Comparison of ENCODE assay signal across 9 cellular contexts in the genomic region with DNA sequence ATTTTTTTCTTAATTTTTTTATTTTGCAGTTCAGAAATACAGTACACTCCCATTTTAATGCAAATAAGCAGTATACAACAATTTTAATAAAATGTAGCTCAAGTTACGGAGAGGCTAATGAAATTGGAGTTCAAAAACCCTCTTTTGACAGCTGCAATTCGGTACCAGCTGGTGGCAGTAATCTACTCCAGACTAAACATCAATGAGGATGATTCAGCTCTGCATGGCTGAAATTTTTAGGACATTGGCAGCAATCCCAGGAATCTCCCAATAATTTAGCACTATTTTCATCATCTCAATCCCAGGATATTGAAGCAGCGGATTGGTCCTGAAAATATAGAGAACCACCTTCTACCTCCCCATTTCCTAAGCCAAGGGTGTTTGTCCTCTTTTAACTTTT.
A peak's percentile ranks its signal among the peaks of the same experiment; 100 is the strongest.
DNase-seq lines count a peak whose midpoint lies in the region; ATAC-seq and TF ChIP-seq lines count a peak whose summit lies in the region.
"Had no signal": no experiment of that assay in that cellular context is flagged by ENCODE, and none has a peak within 500 bp of the region (broad histone marks: within the 10 kb centered on the region; RNA-seq: fewer than 3 reads in every experiment).

No MANE protein-coding gene starts in this region.

- intact Hi-C loops in thyroid gland (cut with DNase I) = no loop called here

- H3K27me3 ChIP-seq in MG63 = no peaks in the 10 kb centered on the region
- H3K27me3 ChIP-seq in adipocyte (replicated peaks; ENCODE audit: control insufficient read depth, insufficient read depth, low read length) = no peaks in the 10 kb centered on the region
- no peaks in the 10 kb centered on the region for H3K27me3 ChIP-seq in hepatocyte
- no peaks in the 10 kb centered on the region for H3K27me3 ChIP-seq in thyroid gland

- 44% methylated on average over 3 of the region's 3 CpGs for WGBS in hepatocyte (ENCODE audit: low lambda C conversion rate, missing lambda C conversion rate)
- 38 to 67% methylated on average over 3 of the region's 3 CpGs for WGBS in thyroid gland, 2 donors

- peak; percentile 80 for DNase-seq in AG08395 (ENCODE audit: low spot score)
- DNase-seq in MG63 = peak; percentile 26
- peak; percentile 75 for DNase-seq in adipocyte (ENCODE audit: low read depth)
- DNase-seq in hepatocyte (ENCODE audit: low spot score) = peak; percentile 6
- no peak for DNase-seq in thyroid gland
- DNase-seq in GM20000 (ENCODE audit: low spot score) = no peak
- DNase-seq: activated CD4-positive, CD25-positive, alpha-beta regulatory T cell had no signal

- H4K20me1 ChIP-seq in hepatocyte (ENCODE audit: insufficient read depth, poor library complexity, severe bottlenecking) = no peaks in the 10 kb centered on the region

- H3K27ac ChIP-seq in hepatocyte (no peak overlapping the region), thyroid gland (no peak overlapping the region)

- no peak overlapping the region for H3K4me3 ChIP-seq in MG63
- no peak overlapping the region for H3K4me3 ChIP-seq in adipocyte (ENCODE audit: low read length)
- H3K4me3 ChIP-seq in hepatocyte = no peak overlapping the region
- H3K4me3 ChIP-seq in thyroid gland (replicated peaks in 1 of 3) = no peak overlapping the region

- no peak for TF ChIP-seq POLR2A in thyroid gland (IDR thresholded peaks at IDR 0.05)

- ATAC-seq in HG02610 (IDR thresholded peaks at IDR 0.05; ENCODE audit: unreplicated experiment) (no peak), GM19463 (IDR thresholded peaks at IDR 0.05; ENCODE audit: unreplicated experiment) (no peak)

- H3K9me2 ChIP-seq in hepatocyte (replicated peaks; ENCODE audit: insufficient read depth) = no peaks in the 10 kb centered on the region

- peak overlapping the region; percentile 20 for H3K9ac ChIP-seq in adipocyte (ENCODE audit: low read length)

- no peak overlapping the region for H2AFZ ChIP-seq in hepatocyte

- no peaks in the 10 kb centered on the region for H3K79me2 ChIP-seq in hepatocyte

- TF ChIP-seq CTCF in hepatocyte (IDR thresholded peaks at IDR 0.05; ENCODE audit: poor library complexity) = peak; percentile 18
- TF ChIP-seq CTCF in thyroid gland (IDR thresholded peaks at IDR 0.05) = peak in 1 of 6 experiments; percentile 16
- TF ChIP-seq CTCF in GM20000 (IDR thresholded peaks at IDR 0.05; ENCODE audit: extremely low read depth, missing control alignments) = no peak

- peaks cover 51% of the 10 kb centered on the region for H3K4me1 ChIP-seq in adipocyte (ENCODE audit: control insufficient read depth, insufficient read depth, low read length)
- no peaks in the 10 kb centered on the region for H3K4me1 ChIP-seq in hepatocyte (ENCODE audit: insufficient read depth)
- no peaks in the 10 kb centered on the region for H3K4me1 ChIP-seq in thyroid gland

- H3K9me3 ChIP-seq in MG63 (no peaks in the 10 kb centered on the region), adipocyte (ENCODE audit: control insufficient read depth, low read length) (no peaks in the 10 kb centered on the region), hepatocyte (ENCODE audit: low read depth) (no peaks in the 10 kb centered on the region), thyroid gland (no peaks in the 10 kb centered on the region)

- no peaks in the 10 kb centered on the region; the same call in 1 of the 2 replicates for H3K36me3 ChIP-seq in MG63
- H3K36me3 ChIP-seq in adipocyte (ENCODE audit: control insufficient read depth, insufficient read depth, low read length, severe bottlenecking) = no peaks in the 10 kb centered on the region
- H3K36me3 ChIP-seq in hepatocyte (replicated peaks; ENCODE audit: insufficient read depth, low read depth) = no peaks in the 10 kb centered on the region
- H3K36me3 ChIP-seq in thyroid gland = no peaks in the 10 kb centered on the region

- no peak overlapping the region for H3K4me2 ChIP-seq in hepatocyte

Comparison
In these comparisons a context has a peak if more than half of its experiments do, and no peak if none do; other contexts are left out.
1. DNase-seq: peak in AG08395 (single experiment), MG63 (single experiment), adipocyte (single experiment) and hepatocyte (single experiment); none in thyroid gland (0 of 2) and GM20000 (single experiment).